In the genomic region with DNA sequence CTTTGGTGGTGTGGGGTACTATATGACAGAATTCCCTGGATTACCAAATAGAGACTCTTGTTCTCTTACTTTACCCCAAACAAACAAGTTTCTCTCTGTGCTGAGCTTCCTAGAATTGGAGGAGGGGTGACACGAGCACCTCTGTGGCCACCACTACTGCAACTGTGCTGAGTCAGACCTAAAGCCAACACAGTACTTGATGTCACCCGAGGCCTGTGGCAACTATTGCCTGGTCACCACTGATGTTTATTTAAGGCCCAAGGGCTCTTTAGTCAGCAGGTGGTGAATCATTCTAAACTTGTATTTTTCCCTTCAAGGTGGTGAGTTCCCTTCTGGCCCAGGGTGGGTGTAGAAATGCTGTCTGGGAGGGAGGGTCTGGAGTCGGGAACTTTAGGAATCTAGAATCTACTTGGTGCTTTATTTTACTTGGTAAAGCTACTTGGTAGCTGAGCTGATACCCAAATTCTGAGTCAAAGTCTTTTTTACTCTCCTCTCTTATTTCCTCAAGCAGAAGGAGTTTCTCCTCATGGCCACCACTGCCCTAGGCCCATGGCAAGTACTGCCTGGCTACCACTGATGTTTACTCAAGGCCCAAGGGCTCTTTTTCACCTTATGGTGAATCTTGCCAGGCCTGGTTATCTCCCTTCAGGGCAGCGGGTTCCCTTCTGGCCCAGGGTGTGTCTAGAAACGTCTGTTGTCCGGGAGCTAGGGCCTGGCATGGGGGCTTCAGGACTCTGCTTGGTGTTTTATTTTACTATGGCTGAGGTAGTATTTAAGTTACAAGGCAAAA, we compare ENCODE assay signal across 8 cellular contexts. TPM values are rescaled to one million over a fixed set of nuclear protein-coding genes. Genes with fewer than 3 reads are reported as not detected.
DNase-seq lines count a peak whose midpoint lies in the region; ATAC-seq and TF ChIP-seq lines count a peak whose summit lies in the region.

No MANE protein-coding gene starts in this region.

- H2AFZ ChIP-seq in IMR-90 (replicated peaks; ENCODE audit: low read length, poor library complexity) = peak overlapping the region; percentile 73
- H2AFZ ChIP-seq in trophoblast cell (ENCODE audit: insufficient read depth, low read length, poor library complexity) = peak overlapping the region; percentile 88

- H4K8ac ChIP-seq in IMR-90 (ENCODE audit: low read depth in 2 of 2, low read length in 2 of 2) (peak overlapping the region; percentile 9 to 76; a peak in 2 of 4 replicates), trophoblast cell (ENCODE audit: low read depth, low read length) (peak overlapping the region; percentile 88)

- H2AK9ac ChIP-seq in IMR-90 (replicated peaks; ENCODE audit: low read depth, low read length, poor library complexity) = peak overlapping the region; percentile 63

- H3K4ac ChIP-seq in IMR-90 (ENCODE audit: low read depth, low read length) (peak overlapping the region; percentile 89), trophoblast cell (ENCODE audit: low read depth, low read length) (peak overlapping the region; percentile 69)

- H2BK20ac ChIP-seq in IMR-90 (ENCODE audit: low read depth, low read length) = peak overlapping the region; percentile 78

- H3K56ac ChIP-seq in IMR-90 (ENCODE audit: extremely low read depth, insufficient read depth, low read length) = peak overlapping the region; percentile 24; the same call in 1 of the 2 replicates

- peak overlapping the region; percentile 91 for H2BK120ac ChIP-seq in IMR-90 (ENCODE audit: low read depth, low read length)
- H2BK120ac ChIP-seq in trophoblast cell (ENCODE audit: insufficient read depth, low read length, poor library complexity) = peak overlapping the region; percentile 95

- no TSS peak for BruUV-seq in IMR-90 (replicated peaks; lab: Mats Ljungman, UMichigan)

- CTCF ChIA-PET in IMR-90 (lab: Yijun Ruan, JAX) = interaction anchor here (0.8 kb wide), 1 partner anchor 28 kb away, joined by 3 read pairs; no protein-coding TSS in a partner anchor

- DNase-seq in IMR-90 = peak; percentile 98
- DNase-seq in dermis blood vessel endothelial cell = peak; percentile 48
- DNase-seq in trophoblast cell = peak; percentile 91 to 94
- DNase-seq in NCI-H2171 treated with DMSO at 0.1 percent for 48 hours (lab: John Stamatoyannopoulos, UW) = no peak
- DNase-seq in activated naive CD4-positive, alpha-beta T cell treated with Interleukin-2 at 50 U/mL for 16 hours = no peak
- no peak for DNase-seq in NCI-H1092 (lab: John Stamatoyannopoulos, UW)
- DNase-seq in NAMALWA (ENCODE audit: low spot score) = no peak

- dilution Hi-C loops in IMR-90 (cut with HindIII; ENCODE audit: low sequenced_read_pairs, unreplicated experiment) = no loop called here

- H3K9me1 ChIP-seq in IMR-90 (ENCODE audit: insufficient read depth, low read length) = peaks cover 9% of the 10 kb centered on the region; the same call in 1 of the 2 replicates

- H3K18ac ChIP-seq in IMR-90 (ENCODE audit: low read depth, low read length) = peak overlapping the region; percentile 74
- H3K18ac ChIP-seq in trophoblast cell (ENCODE audit: low read length) = peak overlapping the region; percentile 89

- peak overlapping the region; percentile 74 for H4K91ac ChIP-seq in IMR-90 (ENCODE audit: insufficient read depth, low read depth, low read length)
- peak overlapping the region; percentile 96 for H4K91ac ChIP-seq in trophoblast cell (ENCODE audit: low read depth, low read length)

- no peak overlapping the region for H3K4me3 ChIP-seq in IMR-90 (ENCODE audit: insufficient read depth, low read depth, low read length)
- H3K4me3 ChIP-seq in trophoblast cell (ENCODE audit: low read depth, low read length) = no peak overlapping the region

- peaks cover 2% of the 10 kb centered on the region for H3K79me2 ChIP-seq in trophoblast cell (ENCODE audit: control insufficient read depth, insufficient read depth, low read length, poor library complexity)

- H3K27me3 ChIP-seq in IMR-90 (ENCODE audit: control insufficient read depth, insufficient read depth, low read length) (no peaks in the 10 kb centered on the region), trophoblast cell (ENCODE audit: insufficient read depth, low read length) (no peaks in the 10 kb centered on the region)

- H4K5ac ChIP-seq in IMR-90 (ENCODE audit: low read depth, low read length) = peak overlapping the region; percentile 50

- POLR2A ChIA-PET in IMR-90 (lab: Charles Lee; ENCODE audit: unreplicated experiment) = no interaction called here

- H3K79me1 ChIP-seq in IMR-90 (ENCODE audit: low read depth in 1 of 2, low read length in 2 of 2) (peaks cover 10 to 17% of the 10 kb centered on the region in 2 experiments; a peak in 3 of 4 replicates), trophoblast cell (ENCODE audit: low read length) (peaks cover 13% of the 10 kb centered on the region)

- H3K27ac ChIP-seq in IMR-90 (ENCODE audit: insufficient read depth, low read length) (peak overlapping the region; percentile 75), trophoblast cell (ENCODE audit: low read depth, low read length) (peak overlapping the region; percentile 98)

- H3K23ac ChIP-seq in IMR-90 (ENCODE audit: low read depth, low read length) = no peak overlapping the region; the same call in 1 of the 2 replicates
- H3K23ac ChIP-seq in trophoblast cell (ENCODE audit: low read length) = no peak overlapping the region

- H4K20me1 ChIP-seq in IMR-90 (ENCODE audit: insufficient read depth, low read length) = no peaks in the 10 kb centered on the region

- peak overlapping the region; percentile 94 for H2BK5ac ChIP-seq in IMR-90 (ENCODE audit: low read depth, low read length, poor library complexity, severe bottlenecking)
- H2BK5ac ChIP-seq in trophoblast cell (ENCODE audit: low read depth, low read length, poor library complexity) = peak overlapping the region; percentile 94

- H3K4me1 ChIP-seq in IMR-90 (ENCODE audit: control insufficient read depth, insufficient read depth, low read length) = peaks cover 11% of the 10 kb centered on the region
- H3K4me1 ChIP-seq in trophoblast cell (ENCODE audit: control insufficient read depth in 1 of 2, insufficient read depth in 2 of 2, low read length in 2 of 2) = peaks cover 10 to 16% of the 10 kb centered on the region in 2 experiments

- H3K9me3 ChIP-seq in IMR-90 (ENCODE audit: control insufficient read depth, insufficient read depth, low read length) (no peaks in the 10 kb centered on the region), trophoblast cell (ENCODE audit: insufficient read depth, low read depth, low read length) (no peaks in the 10 kb centered on the region)

- H3K4me2 ChIP-seq in IMR-90 (ENCODE audit: low read depth, low read length) (peak overlapping the region; percentile 23), trophoblast cell (ENCODE audit: low read length) (peak overlapping the region; percentile 5)

- H2BK15ac ChIP-seq in IMR-90 (ENCODE audit: low read depth, low read length) = peak overlapping the region; percentile 91; the same call in 2 of the 3 replicates

- TF ChIP-seq RAD21 in IMR-90 (IDR thresholded peaks at IDR 0.05; ENCODE audit: low read length) = no peak; the same call in 1 of the 2 replicates

- TF ChIP-seq POLR2A in IMR-90 (IDR thresholded peaks at IDR 0.05; ENCODE audit: low read depth, low read length) = no peak

- TF ChIP-seq CTCF in IMR-90 (conservative IDR thresholded peaks at IDR 0.05; ENCODE audit: low read depth, low read length) = no peak

- in situ Hi-C loops in IMR-90 (cut with MboI; ENCODE audit: low sequenced_read_pairs) = no loop called here

- intact Hi-C loops in IMR-90 (cut with micrococcal nuclease) = no loop called here

- H3K36me3 ChIP-seq in IMR-90 (ENCODE audit: control insufficient read depth, insufficient read depth, low read length) (no peaks in the 10 kb centered on the region), trophoblast cell (ENCODE audit: control insufficient read depth in 1 of 2, insufficient read depth in 2 of 2, low read length in 2 of 2) (no peaks in the 10 kb centered on the region)

- no CpG with 5 or more reads among the region's 6 CpGs for WGBS in IMR-90 (ENCODE audit: extremely low coverage in 2 of 2, insufficient read length in 1 of 2), 2 experiments
- no CpG with 5 or more reads among the region's 6 CpGs for WGBS in trophoblast cell (ENCODE audit: extremely low coverage, insufficient coverage, insufficient read length)

- H3K9ac ChIP-seq in IMR-90 (ENCODE audit: low read depth, low read length) (no peak overlapping the region), trophoblast cell (ENCODE audit: low read length) (no peak overlapping the region)

- H4K12ac ChIP-seq in trophoblast cell (ENCODE audit: low read depth, low read length) = peak overlapping the region; percentile 82

- H2BK12ac ChIP-seq in trophoblast cell (ENCODE audit: low read length) = peak overlapping the region; percentile 88

- H3K14ac ChIP-seq in IMR-90 (replicated peaks; ENCODE audit: low read depth, low read length) (peak overlapping the region; percentile 86), trophoblast cell (ENCODE audit: low read length) (peak overlapping the region; percentile 92)

- peak; percentile 93 for ATAC-seq in GM19351 (IDR thresholded peaks at IDR 0.05; ENCODE audit: unreplicated experiment)
- ATAC-seq in IMR-90 (ENCODE audit: low read depth) = peak; percentile 90

- H2AK5ac ChIP-seq in IMR-90 (ENCODE audit: low read depth, low read length) (peak overlapping the region; percentile 50; the same call in 1 of the 2 replicates), trophoblast cell (ENCODE audit: low read length) (peak overlapping the region; percentile 81)

TF ChIP-seq in IMR-90, 13 proteins besides CTCF, POLR2A, EP300 and RAD21 (continues in another document):
- TF ChIP-seq FOS (IDR thresholded peaks at IDR 0.05; ENCODE audit: low read depth, low read length) = peak; percentile 97
- peak; percentile 28 for TF ChIP-seq RCOR1 (IDR thresholded peaks at IDR 0.05; ENCODE audit: insufficient replicate concordance, low read length)
- no peak for TF ChIP-seq MXI1 (IDR thresholded peaks at IDR 0.05; ENCODE audit: borderline replicate concordance, low read depth, low read length)
- TF ChIP-seq SMC3 (IDR thresholded peaks at IDR 0.05; ENCODE audit: low read depth, low read length) = peak; percentile 18; the same call in 1 of the 2 replicates
- peak; percentile 92 for TF ChIP-seq MAFK (IDR thresholded peaks at IDR 0.05; ENCODE audit: low read depth, low read length)
- TF ChIP-seq MAZ (IDR thresholded peaks at IDR 0.05; ENCODE audit: borderline replicate concordance, low read depth, low read length) = no peak
- TF ChIP-seq CEBPB (IDR thresholded peaks at IDR 0.05; ENCODE audit: low read depth, low read length) = peak; percentile 97
- TF ChIP-seq BHLHE40 (IDR thresholded peaks at IDR 0.05; ENCODE audit: low read depth, low read length) = peak; percentile 82
- TF ChIP-seq RFX5 (IDR thresholded peaks at IDR 0.05; ENCODE audit: low read depth, low read length) = no peak

RNA-seq across cellular contexts. Expression of gene LURAP1L, which starts 9.8 kb away (rescaled TPM):
- total RNA-seq in IMR-90 (2012; rRNA removed) (6.1 and 7.2 TPM in 2 replicates), dermis blood vessel endothelial cell (1.1 and 2.7 TPM in 2 replicates)
- 8.7 and 10.6 TPM in 2 replicates for polyA plus RNA-seq in IMR-90 (2012; rRNA removed)
- 8.5 and 11.1 TPM in 2 replicates for polyA plus RNA-seq in IMR-90 (2012; cell fraction: cytosol; rRNA removed)
- polyA plus RNA-seq in IMR-90 (2012; cell fraction: nucleus; rRNA removed; ENCODE audit: low replicate concordance) = 9.1 and 21.8 TPM in 2 replicates
- 81.8 and 92.1 TPM in 2 replicates for polyA plus RNA-seq in trophoblast cell (2013)

Comparison
In these comparisons a context has a peak if more than half of its experiments do, and no peak if none do; other contexts are left out.
1. DNase-seq: peak in IMR-90 (single experiment), dermis blood vessel endothelial cell (single experiment) and trophoblast cell (2 of 2); none in NCI-H2171 treated with DMSO at 0.1 percent for 48 hours (single experiment), activated naive CD4-positive, alpha-beta T cell treated with Interleukin-2 at 50 U/mL for 16 hours (single experiment), NCI-H1092 (single experiment) and NAMALWA (single experiment).